In the genomic region with DNA sequence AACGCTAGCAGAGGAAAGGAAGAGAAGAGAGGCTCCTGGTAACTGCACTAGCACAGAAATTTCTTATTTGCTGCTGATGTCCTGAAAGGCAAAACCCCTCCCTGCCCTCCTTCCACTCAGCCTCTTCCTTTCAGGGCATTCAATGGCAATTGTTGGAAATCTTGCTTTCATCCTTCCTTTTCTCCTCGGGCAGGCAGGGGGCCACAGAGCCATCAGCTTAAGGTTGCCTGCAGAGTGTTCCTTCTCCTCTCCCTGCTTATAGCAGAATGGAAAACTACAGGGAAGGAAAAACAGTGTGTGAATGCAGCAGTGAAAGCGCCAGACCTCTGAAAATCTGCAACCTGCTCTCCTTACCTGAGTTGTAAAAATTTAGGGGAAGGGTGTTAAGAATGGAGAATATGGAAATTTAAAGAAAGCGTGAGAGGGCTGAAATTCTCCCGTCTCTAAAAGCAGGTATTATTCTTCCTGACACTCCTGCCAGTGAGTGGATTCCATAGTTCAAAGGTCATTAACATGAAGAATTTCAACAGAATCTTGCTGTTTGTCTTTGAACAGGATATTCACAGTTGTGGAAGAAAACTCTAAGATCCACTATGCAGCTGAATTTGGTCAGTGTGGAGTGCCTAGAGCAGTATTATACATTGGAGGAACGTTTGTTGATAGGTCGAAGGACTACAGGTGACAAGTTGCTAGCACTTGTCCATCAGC, we compare ENCODE assay signal across 1 cellular context.
TF ChIP-seq lines count a peak whose summit lies in the region.

No MANE protein-coding gene starts in this region.

TF ChIP-seq in GM23338, 12 proteins besides CTCF, POLR2A, EP300 and RAD21:
- TF ChIP-seq, protein P1, sequence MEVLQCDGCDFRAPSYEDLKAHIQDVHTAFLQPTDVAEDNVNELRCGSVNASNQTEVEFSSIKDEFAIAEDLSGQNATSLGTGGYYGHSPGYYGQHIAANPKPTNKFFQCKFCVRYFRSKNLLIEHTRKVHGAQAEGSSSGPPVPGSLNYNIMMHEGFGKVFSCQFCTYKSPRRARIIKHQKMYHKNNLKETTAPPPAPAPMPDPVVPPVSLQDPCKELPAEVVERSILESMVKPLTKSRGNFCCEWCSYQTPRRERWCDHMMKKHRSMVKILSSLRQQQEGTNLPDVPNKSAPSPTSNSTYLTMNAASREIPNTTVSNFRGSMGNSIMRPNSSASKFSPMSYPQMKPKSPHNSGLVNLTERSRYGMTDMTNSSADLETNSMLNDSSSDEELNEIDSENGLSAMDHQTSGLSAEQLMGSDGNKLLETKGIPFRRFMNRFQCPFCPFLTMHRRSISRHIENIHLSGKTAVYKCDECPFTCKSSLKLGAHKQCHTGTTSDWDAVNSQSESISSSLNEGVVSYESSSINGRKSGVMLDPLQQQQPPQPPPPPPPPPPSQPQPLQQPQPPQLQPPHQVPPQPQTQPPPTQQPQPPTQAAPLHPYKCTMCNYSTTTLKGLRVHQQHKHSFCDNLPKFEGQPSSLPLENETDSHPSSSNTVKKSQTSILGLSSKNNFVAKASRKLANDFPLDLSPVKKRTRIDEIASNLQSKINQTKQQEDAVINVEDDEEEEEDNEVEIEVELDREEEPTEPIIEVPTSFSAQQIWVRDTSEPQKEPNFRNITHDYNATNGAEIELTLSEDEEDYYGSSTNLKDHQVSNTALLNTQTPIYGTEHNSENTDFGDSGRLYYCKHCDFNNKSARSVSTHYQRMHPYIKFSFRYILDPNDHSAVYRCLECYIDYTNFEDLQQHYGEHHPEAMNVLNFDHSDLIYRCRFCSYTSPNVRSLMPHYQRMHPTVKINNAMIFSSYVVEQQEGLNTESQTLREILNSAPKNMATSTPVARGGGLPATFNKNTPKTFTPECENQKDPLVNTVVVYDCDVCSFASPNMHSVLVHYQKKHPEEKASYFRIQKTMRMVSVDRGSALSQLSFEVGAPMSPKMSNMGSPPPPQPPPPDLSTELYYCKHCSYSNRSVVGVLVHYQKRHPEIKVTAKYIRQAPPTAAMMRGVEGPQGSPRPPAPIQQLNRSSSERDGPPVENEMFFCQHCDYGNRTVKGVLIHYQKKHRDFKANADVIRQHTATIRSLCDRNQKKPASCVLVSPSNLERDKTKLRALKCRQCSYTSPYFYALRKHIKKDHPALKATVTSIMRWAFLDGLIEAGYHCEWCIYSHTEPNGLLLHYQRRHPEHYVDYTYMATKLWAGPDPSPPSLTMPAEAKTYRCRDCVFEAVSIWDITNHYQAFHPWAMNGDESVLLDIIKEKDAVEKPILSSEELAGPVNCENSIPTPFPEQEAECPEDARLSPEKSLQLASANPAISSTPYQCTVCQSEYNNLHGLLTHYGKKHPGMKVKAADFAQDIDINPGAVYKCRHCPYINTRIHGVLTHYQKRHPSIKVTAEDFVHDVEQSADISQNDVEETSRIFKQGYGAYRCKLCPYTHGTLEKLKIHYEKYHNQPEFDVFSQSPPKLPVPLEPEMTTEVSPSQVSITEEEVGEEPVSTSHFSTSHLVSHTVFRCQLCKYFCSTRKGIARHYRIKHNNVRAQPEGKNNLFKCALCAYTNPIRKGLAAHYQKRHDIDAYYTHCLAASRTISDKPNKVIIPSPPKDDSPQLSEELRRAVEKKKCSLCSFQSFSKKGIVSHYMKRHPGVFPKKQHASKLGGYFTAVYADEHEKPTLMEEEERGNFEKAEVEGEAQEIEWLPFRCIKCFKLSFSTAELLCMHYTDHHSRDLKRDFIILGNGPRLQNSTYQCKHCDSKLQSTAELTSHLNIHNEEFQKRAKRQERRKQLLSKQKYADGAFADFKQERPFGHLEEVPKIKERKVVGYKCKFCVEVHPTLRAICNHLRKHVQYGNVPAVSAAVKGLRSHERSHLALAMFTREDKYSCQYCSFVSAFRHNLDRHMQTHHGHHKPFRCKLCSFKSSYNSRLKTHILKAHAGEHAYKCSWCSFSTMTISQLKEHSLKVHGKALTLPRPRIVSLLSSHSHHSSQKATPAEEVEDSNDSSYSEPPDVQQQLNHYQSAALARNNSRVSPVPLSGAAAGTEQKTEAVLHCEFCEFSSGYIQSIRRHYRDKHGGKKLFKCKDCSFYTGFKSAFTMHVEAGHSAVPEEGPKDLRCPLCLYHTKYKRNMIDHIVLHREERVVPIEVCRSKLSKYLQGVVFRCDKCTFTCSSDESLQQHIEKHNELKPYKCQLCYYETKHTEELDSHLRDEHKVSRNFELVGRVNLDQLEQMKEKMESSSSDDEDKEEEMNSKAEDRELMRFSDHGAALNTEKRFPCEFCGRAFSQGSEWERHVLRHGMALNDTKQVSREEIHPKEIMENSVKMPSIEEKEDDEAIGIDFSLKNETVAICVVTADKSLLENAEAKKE (CRISPR knock-in tag; IDR thresholded peaks at IDR 0.05), result peak; percentile 96
- TF ChIP-seq STAT1 (IDR thresholded peaks at IDR 0.05; ENCODE audit: unreplicated experiment) (no peak), NANOG (IDR thresholded peaks at IDR 0.05; ENCODE audit: borderline replicate concordance) (peak; percentile 27; the same call in 1 of the 2 replicates)
